In genomic region chr3:48655586-48655985, GRCh38 we compare ENCODE assay signal across 1 cellular context.
TF ChIP-seq lines count a peak whose summit lies in the region.

No MANE protein-coding gene starts in this region.

TF ChIP-seq in H1, 55 proteins besides CTCF, POLR2A, EP300 and RAD21:
- TF ChIP-seq MAX (IDR thresholded peaks at IDR 0.05): no peak
- TF ChIP-seq, protein P1, sequence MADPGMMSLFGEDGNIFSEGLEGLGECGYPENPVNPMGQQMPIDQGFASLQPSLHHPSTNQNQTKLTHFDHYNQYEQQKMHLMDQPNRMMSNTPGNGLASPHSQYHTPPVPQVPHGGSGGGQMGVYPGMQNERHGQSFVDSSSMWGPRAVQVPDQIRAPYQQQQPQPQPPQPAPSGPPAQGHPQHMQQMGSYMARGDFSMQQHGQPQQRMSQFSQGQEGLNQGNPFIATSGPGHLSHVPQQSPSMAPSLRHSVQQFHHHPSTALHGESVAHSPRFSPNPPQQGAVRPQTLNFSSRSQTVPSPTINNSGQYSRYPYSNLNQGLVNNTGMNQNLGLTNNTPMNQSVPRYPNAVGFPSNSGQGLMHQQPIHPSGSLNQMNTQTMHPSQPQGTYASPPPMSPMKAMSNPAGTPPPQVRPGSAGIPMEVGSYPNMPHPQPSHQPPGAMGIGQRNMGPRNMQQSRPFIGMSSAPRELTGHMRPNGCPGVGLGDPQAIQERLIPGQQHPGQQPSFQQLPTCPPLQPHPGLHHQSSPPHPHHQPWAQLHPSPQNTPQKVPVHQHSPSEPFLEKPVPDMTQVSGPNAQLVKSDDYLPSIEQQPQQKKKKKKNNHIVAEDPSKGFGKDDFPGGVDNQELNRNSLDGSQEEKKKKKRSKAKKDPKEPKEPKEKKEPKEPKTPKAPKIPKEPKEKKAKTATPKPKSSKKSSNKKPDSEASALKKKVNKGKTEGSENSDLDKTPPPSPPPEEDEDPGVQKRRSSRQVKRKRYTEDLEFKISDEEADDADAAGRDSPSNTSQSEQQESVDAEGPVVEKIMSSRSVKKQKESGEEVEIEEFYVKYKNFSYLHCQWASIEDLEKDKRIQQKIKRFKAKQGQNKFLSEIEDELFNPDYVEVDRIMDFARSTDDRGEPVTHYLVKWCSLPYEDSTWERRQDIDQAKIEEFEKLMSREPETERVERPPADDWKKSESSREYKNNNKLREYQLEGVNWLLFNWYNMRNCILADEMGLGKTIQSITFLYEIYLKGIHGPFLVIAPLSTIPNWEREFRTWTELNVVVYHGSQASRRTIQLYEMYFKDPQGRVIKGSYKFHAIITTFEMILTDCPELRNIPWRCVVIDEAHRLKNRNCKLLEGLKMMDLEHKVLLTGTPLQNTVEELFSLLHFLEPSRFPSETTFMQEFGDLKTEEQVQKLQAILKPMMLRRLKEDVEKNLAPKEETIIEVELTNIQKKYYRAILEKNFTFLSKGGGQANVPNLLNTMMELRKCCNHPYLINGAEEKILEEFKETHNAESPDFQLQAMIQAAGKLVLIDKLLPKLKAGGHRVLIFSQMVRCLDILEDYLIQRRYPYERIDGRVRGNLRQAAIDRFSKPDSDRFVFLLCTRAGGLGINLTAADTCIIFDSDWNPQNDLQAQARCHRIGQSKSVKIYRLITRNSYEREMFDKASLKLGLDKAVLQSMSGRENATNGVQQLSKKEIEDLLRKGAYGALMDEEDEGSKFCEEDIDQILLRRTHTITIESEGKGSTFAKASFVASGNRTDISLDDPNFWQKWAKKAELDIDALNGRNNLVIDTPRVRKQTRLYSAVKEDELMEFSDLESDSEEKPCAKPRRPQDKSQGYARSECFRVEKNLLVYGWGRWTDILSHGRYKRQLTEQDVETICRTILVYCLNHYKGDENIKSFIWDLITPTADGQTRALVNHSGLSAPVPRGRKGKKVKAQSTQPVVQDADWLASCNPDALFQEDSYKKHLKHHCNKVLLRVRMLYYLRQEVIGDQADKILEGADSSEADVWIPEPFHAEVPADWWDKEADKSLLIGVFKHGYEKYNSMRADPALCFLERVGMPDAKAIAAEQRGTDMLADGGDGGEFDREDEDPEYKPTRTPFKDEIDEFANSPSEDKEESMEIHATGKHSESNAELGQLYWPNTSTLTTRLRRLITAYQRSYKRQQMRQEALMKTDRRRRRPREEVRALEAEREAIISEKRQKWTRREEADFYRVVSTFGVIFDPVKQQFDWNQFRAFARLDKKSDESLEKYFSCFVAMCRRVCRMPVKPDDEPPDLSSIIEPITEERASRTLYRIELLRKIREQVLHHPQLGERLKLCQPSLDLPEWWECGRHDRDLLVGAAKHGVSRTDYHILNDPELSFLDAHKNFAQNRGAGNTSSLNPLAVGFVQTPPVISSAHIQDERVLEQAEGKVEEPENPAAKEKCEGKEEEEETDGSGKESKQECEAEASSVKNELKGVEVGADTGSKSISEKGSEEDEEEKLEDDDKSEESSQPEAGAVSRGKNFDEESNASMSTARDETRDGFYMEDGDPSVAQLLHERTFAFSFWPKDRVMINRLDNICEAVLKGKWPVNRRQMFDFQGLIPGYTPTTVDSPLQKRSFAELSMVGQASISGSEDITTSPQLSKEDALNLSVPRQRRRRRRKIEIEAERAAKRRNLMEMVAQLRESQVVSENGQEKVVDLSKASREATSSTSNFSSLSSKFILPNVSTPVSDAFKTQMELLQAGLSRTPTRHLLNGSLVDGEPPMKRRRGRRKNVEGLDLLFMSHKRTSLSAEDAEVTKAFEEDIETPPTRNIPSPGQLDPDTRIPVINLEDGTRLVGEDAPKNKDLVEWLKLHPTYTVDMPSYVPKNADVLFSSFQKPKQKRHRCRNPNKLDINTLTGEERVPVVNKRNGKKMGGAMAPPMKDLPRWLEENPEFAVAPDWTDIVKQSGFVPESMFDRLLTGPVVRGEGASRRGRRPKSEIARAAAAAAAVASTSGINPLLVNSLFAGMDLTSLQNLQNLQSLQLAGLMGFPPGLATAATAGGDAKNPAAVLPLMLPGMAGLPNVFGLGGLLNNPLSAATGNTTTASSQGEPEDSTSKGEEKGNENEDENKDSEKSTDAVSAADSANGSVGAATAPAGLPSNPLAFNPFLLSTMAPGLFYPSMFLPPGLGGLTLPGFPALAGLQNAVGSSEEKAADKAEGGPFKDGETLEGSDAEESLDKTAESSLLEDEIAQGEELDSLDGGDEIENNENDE (IDR thresholded peaks at IDR 0.05; ENCODE audit: insufficient replicate concordance, low read length): no peak
- no peak for TF ChIP-seq TAF1 (IDR thresholded peaks at IDR 0.05; ENCODE audit: low read depth, low read length)
- no peak for TF ChIP-seq RXRA (IDR thresholded peaks at IDR 0.05; ENCODE audit: insufficient read depth, low read depth, low read length)
- TF ChIP-seq CBX5 (IDR thresholded peaks at IDR 0.05; ENCODE audit: low read depth, low read length): no peak
- no peak for TF ChIP-seq USF2 (IDR thresholded peaks at IDR 0.05; ENCODE audit: low read length)
- 0 out of 2 replicates have a peak, but pooled peaks have one; percentile 25 for TF ChIP-seq POLR2AphosphoS5 (IDR thresholded peaks at IDR 0.05; ENCODE audit: low read depth, low read length)
- TF ChIP-seq CEBPB (IDR thresholded peaks at IDR 0.05; ENCODE audit: low read depth, low read length): no peak
- TF ChIP-seq TEAD4 (IDR thresholded peaks at IDR 0.05; ENCODE audit: low read depth, low read length): no peak
- TF ChIP-seq HDAC2 (IDR thresholded peaks at IDR 0.05; ENCODE audit: borderline replicate concordance in 1 of 2, low read depth in 2 of 2, low read length in 2 of 2): 0 out of 4 replicates have a peak, but pooled peaks of 1 of the 2 experiments have one; percentile 4
- no peak for TF ChIP-seq RNF2 (IDR thresholded peaks at IDR 0.05; ENCODE audit: borderline replicate concordance, low read depth, low read length, missing control alignments, poor library complexity, severe bottlenecking)
- no peak for TF ChIP-seq BACH1 (IDR thresholded peaks at IDR 0.05; ENCODE audit: low read length)
- no peak for TF ChIP-seq RFX5 (IDR thresholded peaks at IDR 0.05; ENCODE audit: borderline replicate concordance, low read depth, low read length)
- TF ChIP-seq JUND (IDR thresholded peaks at IDR 0.05; ENCODE audit: low read length): no peak
- no peak for TF ChIP-seq KDM1A (IDR thresholded peaks at IDR 0.05; ENCODE audit: borderline replicate concordance, low read length)
- no peak for TF ChIP-seq KDM5A (IDR thresholded peaks at IDR 0.05; ENCODE audit: low read length)
